19 cellular contexts compared by ENCODE assay signal in genomic region chr10:124890225-124890624, GRCh38.
"Had no signal": no experiment of that assay in that cellular context is flagged by ENCODE, and none has a peak within 500 bp of the region (broad histone marks: within the 10 kb centered on the region; RNA-seq: fewer than 3 reads in every experiment).

No MANE protein-coding gene starts in this region.

- FAIRE-seq: colon had no signal

- ATAC-seq: effector memory CD8-positive, alpha-beta T cell; gastroesophageal sphincter; left lobe of liver; sciatic nerve; stimulated activated naive B cell treated with anti-CD40 and anti-IgM and Interleukin-4, amounts not matched to agents 10 μg/mL and 1 μg/mL and 100 μg/mL, for 72 hours had no signal

- H3K27me3 ChIP-seq: esophagus squamous epithelium, gastroesophageal sphincter, spleen, stomach, transverse colon had no signal

- H3K4me1 ChIP-seq: esophagus squamous epithelium, gastroesophageal sphincter, spleen had no signal

- H3K27ac ChIP-seq: esophagus squamous epithelium, gastroesophageal sphincter, stomach, thoracic aorta, transverse colon had no signal

- DNase-seq: effector memory CD8-positive, alpha-beta T cell; esophagus squamous epithelium; foreskin fibroblast; glutamatergic neuron; midbrain; posterior cingulate gyrus; spleen; stimulated activated CD4-positive, alpha-beta T cell treated with anti-CD3 and anti-CD28 coated beads, Interleukin-15, amount 100 ng/mL, for 24 hours; stimulated activated CD4-positive, alpha-beta T cell treated with anti-CD3 and anti-CD28 coated beads, Interleukin-1b, Interleukin-23, amount 100 ng/mL, for 48 hours; stimulated activated CD4-positive, alpha-beta T cell treated with anti-CD3 and anti-CD28 coated beads, Interleukin-4, amount 100 ng/mL, for 24 hours; stimulated activated naive B cell treated with anti-CD40 and anti-IgM and Interleukin-4, amounts not matched to agents 10 μg/mL and 1 μg/mL and 100 μg/mL, for 72 hours; stomach; substantia nigra; transverse colon had no signal

- H3K4me3 ChIP-seq: esophagus squamous epithelium, gastroesophageal sphincter, spleen, stomach, thoracic aorta, transverse colon had no signal

- H3K36me3 ChIP-seq: esophagus squamous epithelium, gastroesophageal sphincter, spleen, stomach, thoracic aorta, transverse colon had no signal

- H3K9me3 ChIP-seq: esophagus squamous epithelium, gastroesophageal sphincter, spleen, stomach, thoracic aorta, transverse colon had no signal
